Comparison of ENCODE assay signal across 2 cellular contexts in the genomic region with DNA sequence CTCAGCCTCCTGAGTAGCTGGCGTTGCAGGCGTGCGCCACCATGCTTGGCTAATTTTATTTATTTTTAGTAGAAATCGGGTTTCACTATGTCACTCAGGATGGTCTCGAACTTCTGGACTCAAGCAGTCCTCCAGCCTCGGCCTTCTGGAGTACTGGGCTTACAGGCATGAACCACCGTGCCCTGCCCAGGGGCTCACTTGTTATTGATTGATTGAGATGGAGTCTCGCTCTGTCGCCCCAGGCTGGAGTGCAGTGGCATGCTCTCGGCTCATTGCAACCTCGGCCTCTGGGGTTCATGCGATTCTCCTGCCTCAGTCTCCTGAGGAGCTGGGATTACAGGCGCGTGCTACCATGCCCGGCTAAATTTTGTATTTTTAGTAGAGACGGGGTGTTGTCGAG.
A peak's percentile ranks its signal among the peaks of the same experiment; 100 is the strongest.
TF ChIP-seq lines count a peak whose summit lies in the region.

No MANE protein-coding gene starts in this region.

TF ChIP-seq in HEK293T, 16 proteins besides CTCF, POLR2A, EP300 and RAD21:
- TF ChIP-seq, protein P1, sequence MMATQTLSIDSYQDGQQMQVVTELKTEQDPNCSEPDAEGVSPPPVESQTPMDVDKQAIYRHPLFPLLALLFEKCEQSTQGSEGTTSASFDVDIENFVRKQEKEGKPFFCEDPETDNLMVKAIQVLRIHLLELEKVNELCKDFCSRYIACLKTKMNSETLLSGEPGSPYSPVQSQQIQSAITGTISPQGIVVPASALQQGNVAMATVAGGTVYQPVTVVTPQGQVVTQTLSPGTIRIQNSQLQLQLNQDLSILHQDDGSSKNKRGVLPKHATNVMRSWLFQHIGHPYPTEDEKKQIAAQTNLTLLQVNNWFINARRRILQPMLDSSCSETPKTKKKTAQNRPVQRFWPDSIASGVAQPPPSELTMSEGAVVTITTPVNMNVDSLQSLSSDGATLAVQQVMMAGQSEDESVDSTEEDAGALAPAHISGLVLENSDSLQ (IDR thresholded peaks at IDR 0.05), result 0 out of 2 replicates have a peak, but pooled peaks have one; percentile 7
- TF ChIP-seq ZNF384 (IDR thresholded peaks at IDR 0.05), result no peak

TF ChIP-seq in K562, 482 proteins besides CTCF, POLR2A, EP300 and RAD21 (continued from another document):
- TF ChIP-seq, protein P2, sequence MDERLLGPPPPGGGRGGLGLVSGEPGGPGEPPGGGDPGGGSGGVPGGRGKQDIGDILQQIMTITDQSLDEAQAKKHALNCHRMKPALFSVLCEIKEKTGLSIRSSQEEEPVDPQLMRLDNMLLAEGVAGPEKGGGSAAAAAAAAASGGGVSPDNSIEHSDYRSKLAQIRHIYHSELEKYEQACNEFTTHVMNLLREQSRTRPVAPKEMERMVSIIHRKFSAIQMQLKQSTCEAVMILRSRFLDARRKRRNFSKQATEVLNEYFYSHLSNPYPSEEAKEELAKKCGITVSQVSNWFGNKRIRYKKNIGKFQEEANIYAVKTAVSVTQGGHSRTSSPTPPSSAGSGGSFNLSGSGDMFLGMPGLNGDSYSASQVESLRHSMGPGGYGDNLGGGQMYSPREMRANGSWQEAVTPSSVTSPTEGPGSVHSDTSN (CRISPR knock-in tag; IDR thresholded peaks at IDR 0.05; ENCODE audit: low read depth), result no peak
- TF ChIP-seq, protein P2 (tag; conservative IDR thresholded peaks at IDR 0.05; ENCODE audit: low read depth), result no peak
- TF ChIP-seq KDM4B (IDR thresholded peaks at IDR 0.05; ENCODE audit: borderline replicate concordance in 2 of 2, low read depth in 1 of 2) (no peak), NONO (IDR thresholded peaks at IDR 0.05; ENCODE audit: low read depth in 2 of 2, low read length in 1 of 2) (no peak)
